ENCODE assay signal across 24 cellular contexts in genomic region chr2:217471329-217471728, GRCh38.
DNase-seq lines count a peak whose midpoint lies in the region; ATAC-seq, FAIRE-seq and TF ChIP-seq lines count a peak whose summit lies in the region.
"Had no signal": no experiment of that assay in that cellular context is flagged by ENCODE, and none has a peak within 500 bp of the region (broad histone marks: within the 10 kb centered on the region; RNA-seq: fewer than 3 reads in every experiment).

No MANE protein-coding gene starts in this region.

- H3K36me3 ChIP-seq in mammary epithelial cell (ENCODE audit: insufficient read depth, low read length) = no peaks in the 10 kb centered on the region
- H3K36me3 ChIP-seq in astrocyte (ENCODE audit: insufficient read depth, low read length) = no peaks in the 10 kb centered on the region
- H3K36me3 ChIP-seq: esophagus squamous epithelium, right lobe of liver, transverse colon had no signal

- H3K9ac ChIP-seq in mammary epithelial cell (ENCODE audit: insufficient read depth, low read length) = no peak overlapping the region
- no peak overlapping the region for H3K9ac ChIP-seq in astrocyte (ENCODE audit: low read length)

- peaks cover 7% of the 10 kb centered on the region for H3K27me3 Mint-ChIP-seq in MCF 10A (ENCODE audit: insufficient read depth, unreplicated experiment)
- peaks cover 2% of the 10 kb centered on the region for H3K27me3 Mint-ChIP-seq in astrocyte (ENCODE audit: low read depth, unreplicated experiment)
- H3K27me3 Mint-ChIP-seq: activated CD4-positive, alpha-beta T cell treated with anti-CD3 and anti-CD28 coated beads for 36 hours; activated naive CD8-positive, alpha-beta T cell treated with anti-CD3 and anti-CD28 coated beads for 36 hours had no signal

- no peak for ATAC-seq in HG03280 (IDR thresholded peaks at IDR 0.05; ENCODE audit: unreplicated experiment)
- ATAC-seq: activated CD4-positive, alpha-beta T cell treated with anti-CD3 and anti-CD28 coated beads for 36 hours; K562; right lobe of liver had no signal

- in situ Hi-C loops in mammary epithelial cell (cut with MboI; ENCODE audit: low sequenced_read_pairs in 2 of 2) = no loop called here

- DNase-seq in mammary epithelial cell = peak; percentile 59
- no peak for DNase-seq in MCF 10A (ENCODE audit: unreplicated experiment)
- DNase-seq in astrocyte (ENCODE audit: low read depth) = peak; percentile 82
- peak; percentile 45 for DNase-seq in glomerular visceral epithelial cell (ENCODE audit: extremely low spot score)
- no peak for DNase-seq in NCI-H187 treated with DMSO at 0.1 percent for 48 hours (lab: John Stamatoyannopoulos, UW)
- DNase-seq in AML-193 (lab: John Stamatoyannopoulos, UW) = no peak
- no peak for DNase-seq in activated CD4-positive, CD25-positive, alpha-beta regulatory T cell treated with anti-CD3 and anti-CD28 coated beads, Interleukin-2, amount 50 U/mL, for 72 hours
- DNase-seq: activated CD4-positive, alpha-beta T cell treated with anti-CD3 and anti-CD28 coated beads for 36 hours; activated naive CD8-positive, alpha-beta T cell treated with anti-CD3 and anti-CD28 coated beads for 36 hours; DMS153; effector CD8-positive, alpha-beta T cell; esophagus squamous epithelium; HCEC 1CT; islet precursor cell; NCI-H2081; right lobe of liver; stimulated activated naive CD4-positive, alpha-beta T cell treated with Interleukin-2 at 50 U/mL for 16 hours; transverse colon had no signal

- BruUV-seq in mammary epithelial cell (replicated peaks; lab: Mats Ljungman, UMichigan) (no TSS peak), MCF 10A (replicated peaks; lab: Mats Ljungman, UMichigan) (no TSS peak)

- H3K9me3 ChIP-seq in mammary epithelial cell (replicated peaks; ENCODE audit: insufficient read depth, low read length) = no peaks in the 10 kb centered on the region
- H3K9me3 ChIP-seq in astrocyte (ENCODE audit: insufficient read depth, low read depth, low read length) = no peaks in the 10 kb centered on the region
- H3K9me3 ChIP-seq: esophagus squamous epithelium, right lobe of liver, transverse colon had no signal

- intact Hi-C loops in mammary epithelial cell (cut with micrococcal nuclease) = no loop called here
- intact Hi-C loops in MCF 10A (cut with micrococcal nuclease) = no loop called here

- H3K36me3 Mint-ChIP-seq in MCF 10A (ENCODE audit: insufficient read depth, unreplicated experiment) (no peaks in the 10 kb centered on the region), astrocyte (ENCODE audit: low read depth, unreplicated experiment) (no peaks in the 10 kb centered on the region)
- H3K36me3 Mint-ChIP-seq: CD14-positive monocyte had no signal

- H3K9me3 Mint-ChIP-seq in MCF 10A (ENCODE audit: unreplicated experiment) = no peaks in the 10 kb centered on the region
- H3K9me3 Mint-ChIP-seq in astrocyte (ENCODE audit: unreplicated experiment) = no peaks in the 10 kb centered on the region
- H3K9me3 Mint-ChIP-seq: activated naive CD8-positive, alpha-beta T cell treated with anti-CD3 and anti-CD28 coated beads for 36 hours had no signal

- H3K4me1 Mint-ChIP-seq in MCF 10A (ENCODE audit: insufficient read depth, unreplicated experiment) = no peaks in the 10 kb centered on the region
- H3K4me1 Mint-ChIP-seq in astrocyte (ENCODE audit: low read depth, unreplicated experiment) = peaks cover 36% of the 10 kb centered on the region
- H3K4me1 Mint-ChIP-seq: activated CD4-positive, alpha-beta T cell treated with anti-CD3 and anti-CD28 coated beads for 36 hours; activated naive CD8-positive, alpha-beta T cell treated with anti-CD3 and anti-CD28 coated beads for 36 hours; CD14-positive monocyte had no signal

- H2AFZ ChIP-seq in mammary epithelial cell (ENCODE audit: low read depth, low read length) = no peak overlapping the region
- peak overlapping the region; percentile 48 for H2AFZ ChIP-seq in astrocyte (ENCODE audit: low read depth, low read length)
- H2AFZ ChIP-seq: hepatocyte had no signal

- H3K4me2 ChIP-seq in mammary epithelial cell (ENCODE audit: insufficient read depth, low read depth, low read length) (no peak overlapping the region), astrocyte (ENCODE audit: low read length) (peak overlapping the region; percentile 40)
- H3K4me2 ChIP-seq: hepatocyte had no signal

- H3K27ac ChIP-seq in mammary epithelial cell (ENCODE audit: insufficient read depth, low read depth, low read length) = no peak overlapping the region
- peak overlapping the region; percentile 15 for H3K27ac ChIP-seq in astrocyte (ENCODE audit: low read depth, low read length)
- H3K27ac ChIP-seq: 22Rv1, esophagus squamous epithelium, hepatocyte, right lobe of liver, RWPE1, transverse colon had no signal

- CTCF ChIA-PET in mammary epithelial cell (lab: Charles Lee; ENCODE audit: low non-redundant PET) = interaction anchor here (0.7 kb wide), 1 partner anchor 20 kb away, joined by 3 read pairs; no protein-coding TSS in a partner anchor
- CTCF ChIA-PET in MCF 10A (lab: Yijun Ruan, JAX) = interaction anchor here (1.0 kb wide), 1 partner anchor 242 kb away, joined by 4 read pairs; no protein-coding TSS in a partner anchor

- H3K4me1 ChIP-seq in mammary epithelial cell (ENCODE audit: insufficient read depth, low read length) (no peaks in the 10 kb centered on the region), astrocyte (ENCODE audit: insufficient read depth, low read length) (peaks cover 15% of the 10 kb centered on the region)
- H3K4me1 ChIP-seq: esophagus squamous epithelium, right lobe of liver, transverse colon had no signal

- H3K4me3 ChIP-seq in mammary epithelial cell (replicated peaks in 1 of 3; ENCODE audit: insufficient read depth in 1 of 3, low read depth in 2 of 3, low read length in 3 of 3) = no peak overlapping the region
- H3K4me3 ChIP-seq in astrocyte (ENCODE audit: insufficient read depth, low read depth, low read length) = no peak overlapping the region
- H3K4me3 ChIP-seq: esophagus squamous epithelium, hepatocyte, K562, right lobe of liver, transverse colon had no signal

- H3K27ac Mint-ChIP-seq in MCF 10A (ENCODE audit: low read depth, unreplicated experiment) (no peak overlapping the region), astrocyte (ENCODE audit: unreplicated experiment) (peak overlapping the region; percentile 67)
- H3K27ac Mint-ChIP-seq: activated CD4-positive, alpha-beta T cell treated with anti-CD3 and anti-CD28 coated beads for 36 hours; activated naive CD8-positive, alpha-beta T cell treated with anti-CD3 and anti-CD28 coated beads for 36 hours; CD14-positive monocyte had no signal

- no peaks in the 10 kb centered on the region for H4K20me1 ChIP-seq in mammary epithelial cell (ENCODE audit: insufficient read depth, low read length)
- H4K20me1 ChIP-seq in astrocyte (ENCODE audit: insufficient read depth, low read length) = no peaks in the 10 kb centered on the region

- dilution Hi-C loops in mammary epithelial cell (cut with HindIII; ENCODE audit: low sequenced_read_pairs) = no loop called here

- no peak for TF ChIP-seq CTCF in mammary epithelial cell (conservative IDR thresholded peaks at IDR 0.05 in 1 of 2, IDR thresholded peaks at IDR 0.05 in 1 of 2; ENCODE audit: extremely low read depth in 1 of 2, insufficient read depth in 1 of 2, low read depth in 1 of 2, low read length in 2 of 2)
- no peak for TF ChIP-seq CTCF in MCF 10A (IDR thresholded peaks at IDR 0.05; ENCODE audit: unreplicated experiment)
- TF ChIP-seq CTCF in astrocyte (IDR thresholded peaks at IDR 0.05; ENCODE audit: insufficient read depth, low read depth, low read length) = no peak

- H3K27me3 ChIP-seq in mammary epithelial cell (ENCODE audit: insufficient read depth, low read length) = no peaks in the 10 kb centered on the region
- H3K27me3 ChIP-seq in astrocyte (ENCODE audit: insufficient read depth, low read length) = no peaks in the 10 kb centered on the region
- H3K27me3 ChIP-seq: esophagus squamous epithelium, hepatocyte, right lobe of liver, transverse colon had no signal

- peak; percentile 71 for FAIRE-seq in astrocyte (lab: Jason Lieb, UNC)
- FAIRE-seq: K562 had no signal

- H3K79me2 ChIP-seq in mammary epithelial cell (ENCODE audit: insufficient read depth, low read length) (no peaks in the 10 kb centered on the region), astrocyte (ENCODE audit: insufficient read depth, low read length) (no peaks in the 10 kb centered on the region)
- H3K79me2 ChIP-seq: hepatocyte had no signal

- WGBS in mammary epithelial cell (ENCODE audit: low coverage, missing lambda C conversion rate) = 85% methylated on average over 1 of the region's 1 CpG

- H3K4me3 Mint-ChIP-seq in MCF 10A (ENCODE audit: unreplicated experiment) = no peak overlapping the region
- H3K4me3 Mint-ChIP-seq in astrocyte (ENCODE audit: unreplicated experiment) = no peak overlapping the region
- H3K4me3 Mint-ChIP-seq: activated CD4-positive, alpha-beta T cell treated with anti-CD3 and anti-CD28 coated beads for 36 hours; activated naive CD8-positive, alpha-beta T cell treated with anti-CD3 and anti-CD28 coated beads for 36 hours had no signal

- POLR2A ChIA-PET in MCF 10A (lab: Yijun Ruan, JAX) = no interaction called here

Comparison
In these comparisons a context has a peak if more than half of its experiments do, and no peak if none do; other contexts are left out.
1. DNase-seq: peak in mammary epithelial cell (single experiment), astrocyte (single experiment) and glomerular visceral epithelial cell (single experiment); none in MCF 10A (single experiment), NCI-H187 treated with DMSO at 0.1 percent for 48 hours (single experiment), AML-193 (0 of 2) and activated CD4-positive, CD25-positive, alpha-beta regulatory T cell treated with anti-CD3 and anti-CD28 coated beads, Interleukin-2, amount 50 U/mL, for 72 hours (single experiment).